In genomic region chr22:42517103-42517502, GRCh38 we compare ENCODE assay signal across 8 cellular contexts. TPM values are rescaled to one million over a fixed set of nuclear protein-coding genes. Genes with fewer than 3 reads are reported as not detected.
A peak's percentile ranks its signal among the peaks of the same experiment; 100 is the strongest.
DNase-seq lines count a peak whose midpoint lies in the region; ATAC-seq, FAIRE-seq and TF ChIP-seq lines count a peak whose summit lies in the region.
"Not testable (repeated sequence)": the region's sequence is repeated elsewhere in the genome, so short reads cannot be mapped to it uniquely, and the experiment has no call there.
"Had no signal": no experiment of that assay in that cellular context is flagged by ENCODE, and none has a peak within 500 bp of the region (broad histone marks: within the 10 kb centered on the region; RNA-seq: fewer than 3 reads in every experiment).

No MANE protein-coding gene starts in this region.

- intact Hi-C loops in OCI-LY7 (cut with micrococcal nuclease; ENCODE audit: unreplicated experiment), result loop anchor here (5.0 kb wide), 1 partner anchor 35 kb away; the partner anchor contains the start of gene SERHL2
- intact Hi-C loops in activated T-helper 1 cell treated with anti-CD3 and anti-CD28 coated beads, Interleukin-12 subunit alpha, Interleukin-12 subunit beta, Interleukin-2, Interleukin-4 antibody, amounts not matched to agents 30 ng/mL and 10 ng/mL and 1 ng/mL, durations not matched to agents 14 hours and 24 hours and 36 hours (cut with micrococcal nuclease); kidney (cut with DNase I): not testable (repeated sequence)

- peaks cover 52% of the 10 kb centered on the region for H3K79me2 ChIP-seq in DOHH2 (ENCODE audit: control insufficient read depth, low read length)
- peaks cover 45% of the 10 kb centered on the region for H3K79me2 ChIP-seq in OCI-LY7 (ENCODE audit: insufficient read depth, low read depth, low read length)

- not testable (repeated sequence) for H4K20me1 ChIP-seq in DOHH2 (ENCODE audit: control insufficient read depth, insufficient read depth, low read depth, low read length)
- H4K20me1 ChIP-seq in OCI-LY7 (ENCODE audit: insufficient read depth, low read length), result peaks cover 12% of the 10 kb centered on the region; the same call in 1 of the 2 replicates

- CTCF ChIA-PET in A549 (lab: Yijun Ruan, JAX), result interaction anchor here (0.7 to 1.7 kb wide), 3 partner anchors 9 to 35 kb away, joined by 3 to 4 read pairs (median 3); no protein-coding TSS in a partner anchor
- CTCF ChIA-PET in OCI-LY7 (lab: Charles Lee; ENCODE audit: unreplicated experiment), result not testable (repeated sequence)

- not testable (repeated sequence) for H3K27me3 Mint-ChIP-seq in activated T-helper 1 cell treated with anti-CD3 and anti-CD28 coated beads, Interleukin-12 subunit alpha, Interleukin-12 subunit beta, Interleukin-2, Interleukin-4 antibody, amounts not matched to agents 30 ng/mL and 10 ng/mL and 1 ng/mL, durations not matched to agents 14 hours and 24 hours and 36 hours (ENCODE audit: insufficient read depth); activated naive CD8-positive, alpha-beta T cell treated with anti-CD3 and anti-CD28 coated beads, Interleukin-2, amount 50 U/mL, for 24 hours; neural crest cell (ENCODE audit: low read depth)

- DNase-seq in A549 (ENCODE audit: low read depth in 1 of 2, low spot score in 1 of 2); OCI-LY7 (ENCODE audit: low spot score); activated T-helper 1 cell treated with anti-CD3 and anti-CD28 coated beads, Interleukin-12 subunit alpha, Interleukin-12 subunit beta, Interleukin-2, Interleukin-4 antibody, amounts not matched to agents 30 ng/mL and 10 ng/mL and 1 ng/mL, durations not matched to agents 14 hours and 24 hours and 36 hours (ENCODE audit: low spot score); activated naive CD8-positive, alpha-beta T cell treated with anti-CD3 and anti-CD28 coated beads, Interleukin-2, amount 50 U/mL, for 24 hours; neural crest cell (ENCODE audit: low read depth, low spot score): not testable (repeated sequence)
- peak; percentile 43 for DNase-seq in kidney

- H3K4me2 ChIP-seq in A549, result not testable (repeated sequence)
- H3K4me2 ChIP-seq in DOHH2 (ENCODE audit: low read length) (peak overlapping the region; percentile 37), OCI-LY7 (ENCODE audit: low read length) (peak overlapping the region; percentile 66)

- not testable (repeated sequence) for H3K27ac Mint-ChIP-seq in activated T-helper 1 cell treated with anti-CD3 and anti-CD28 coated beads, Interleukin-12 subunit alpha, Interleukin-12 subunit beta, Interleukin-2, Interleukin-4 antibody, amounts not matched to agents 30 ng/mL and 10 ng/mL and 1 ng/mL, durations not matched to agents 14 hours and 24 hours and 36 hours; neural crest cell (ENCODE audit: unreplicated experiment)
- peak overlapping the region; percentile 87 for H3K27ac Mint-ChIP-seq in activated naive CD8-positive, alpha-beta T cell treated with anti-CD3 and anti-CD28 coated beads, Interleukin-2, amount 50 U/mL, for 24 hours

- H3K27me3 ChIP-seq in DOHH2 (ENCODE audit: control insufficient read depth, low read length), result not testable (repeated sequence)

- TF ChIP-seq RAD21 in A549 (conservative IDR thresholded peaks at IDR 0.05 in 1 of 2, IDR thresholded peaks at IDR 0.05 in 1 of 2), result not testable (repeated sequence)

- peaks cover 12% of the 10 kb centered on the region for H3F3A ChIP-seq in DOHH2 (ENCODE audit: control insufficient read depth, insufficient read depth)

- not testable (repeated sequence) for H3K9me3 Mint-ChIP-seq in activated T-helper 1 cell treated with anti-CD3 and anti-CD28 coated beads, Interleukin-12 subunit alpha, Interleukin-12 subunit beta, Interleukin-2, Interleukin-4 antibody, amounts not matched to agents 30 ng/mL and 10 ng/mL and 1 ng/mL, durations not matched to agents 14 hours and 24 hours and 36 hours; activated naive CD8-positive, alpha-beta T cell treated with anti-CD3 and anti-CD28 coated beads, Interleukin-2, amount 50 U/mL, for 24 hours; neural crest cell

- H3K36me3 ChIP-seq in DOHH2 (ENCODE audit: control insufficient read depth, low read length) (peaks cover 59% of the 10 kb centered on the region), OCI-LY7 (ENCODE audit: insufficient read depth, low read length) (peaks cover 54% of the 10 kb centered on the region)
- H3K36me3 ChIP-seq in kidney (ENCODE audit: control insufficient read depth in 1 of 2, insufficient read depth in 2 of 2, low read length in 2 of 2), result not testable (repeated sequence)

- FAIRE-seq in A549 (lab: Jason Lieb, UNC); kidney (lab: Jason Lieb, UNC): not testable (repeated sequence)

- not testable (repeated sequence) for TF ChIP-seq CTCF in A549 (IDR thresholded peaks at IDR 0.05); DOHH2 (IDR thresholded peaks at IDR 0.05; ENCODE audit: low read depth, low read length, poor library complexity, severe bottlenecking); OCI-LY7 (conservative IDR thresholded peaks at IDR 0.05; ENCODE audit: low read length); kidney (IDR thresholded peaks at IDR 0.05; ENCODE audit: borderline replicate concordance, extremely low read depth, insufficient read depth); neural crest cell (conservative IDR thresholded peaks at IDR 0.05)

- peak overlapping the region; percentile 58 for H3K4me3 Mint-ChIP-seq in activated T-helper 1 cell treated with anti-CD3 and anti-CD28 coated beads, Interleukin-12 subunit alpha, Interleukin-12 subunit beta, Interleukin-2, Interleukin-4 antibody, amounts not matched to agents 30 ng/mL and 10 ng/mL and 1 ng/mL, durations not matched to agents 14 hours and 24 hours and 36 hours
- peak overlapping the region; percentile 74 for H3K4me3 Mint-ChIP-seq in activated naive CD8-positive, alpha-beta T cell treated with anti-CD3 and anti-CD28 coated beads, Interleukin-2, amount 50 U/mL, for 24 hours
- peak overlapping the region; percentile 66 for H3K4me3 Mint-ChIP-seq in neural crest cell

- not testable (repeated sequence) for ATAC-seq in A549; activated naive CD8-positive, alpha-beta T cell treated with anti-CD3 and anti-CD28 coated beads, Interleukin-2, amount 50 U/mL, for 24 hours

- not testable (repeated sequence) for H3K9ac ChIP-seq in kidney (ENCODE audit: low read length in 2 of 2)

- TF ChIP-seq POLR2A in A549 (IDR thresholded peaks at IDR 0.05; ENCODE audit: low read length), result not testable (repeated sequence)

- not testable (repeated sequence) for H3K4me1 ChIP-seq in A549; kidney (ENCODE audit: control insufficient read depth in 1 of 2, insufficient read depth in 1 of 2, low read depth in 1 of 2, low read length in 2 of 2)
- H3K4me1 ChIP-seq in DOHH2 (ENCODE audit: control insufficient read depth, low read length) (peaks cover 29% of the 10 kb centered on the region), OCI-LY7 (ENCODE audit: insufficient read depth, low read length, poor library complexity, severe bottlenecking) (peaks cover 41% of the 10 kb centered on the region)

- POLR2A ChIA-PET in A549 (lab: Yijun Ruan, JAX) (interaction anchor here (0.6 kb wide), 1 partner anchor 98 kb away, joined by 4 read pairs; no protein-coding TSS in a partner anchor), OCI-LY7 (lab: Charles Lee) (interaction anchor here (0.6 kb wide), 2 partner anchors 343 to 432 kb away, joined by 3 to 4 read pairs; no protein-coding TSS in a partner anchor)

- not testable (repeated sequence) for H3K4me1 Mint-ChIP-seq in activated T-helper 1 cell treated with anti-CD3 and anti-CD28 coated beads, Interleukin-12 subunit alpha, Interleukin-12 subunit beta, Interleukin-2, Interleukin-4 antibody, amounts not matched to agents 30 ng/mL and 10 ng/mL and 1 ng/mL, durations not matched to agents 14 hours and 24 hours and 36 hours (ENCODE audit: low read depth)
- peaks cover 25% of the 10 kb centered on the region for H3K4me1 Mint-ChIP-seq in activated naive CD8-positive, alpha-beta T cell treated with anti-CD3 and anti-CD28 coated beads, Interleukin-2, amount 50 U/mL, for 24 hours
- H3K4me1 Mint-ChIP-seq in neural crest cell, result peaks cover 15% of the 10 kb centered on the region

- H3K9me3 ChIP-seq in A549; DOHH2 (ENCODE audit: control insufficient read depth, insufficient read depth, low read length); OCI-LY7 (ENCODE audit: low read length); kidney (ENCODE audit: control insufficient read depth in 1 of 2, low read length in 2 of 2): not testable (repeated sequence)

- not testable (repeated sequence) for H3K9me2 ChIP-seq in DOHH2 (replicated peaks; ENCODE audit: control insufficient read depth, low read length); OCI-LY7 (ENCODE audit: insufficient read depth, low read length)

- H2AFZ ChIP-seq in OCI-LY7 (ENCODE audit: low read length), result not testable (repeated sequence)

- WGBS in A549 (ENCODE audit: missing lambda C conversion rate), result 94% methylated on average over 7 of the region's 7 CpGs

- not testable (repeated sequence) for H3K36me3 Mint-ChIP-seq in activated T-helper 1 cell treated with anti-CD3 and anti-CD28 coated beads, Interleukin-12 subunit alpha, Interleukin-12 subunit beta, Interleukin-2, Interleukin-4 antibody, amounts not matched to agents 30 ng/mL and 10 ng/mL and 1 ng/mL, durations not matched to agents 14 hours and 24 hours and 36 hours (ENCODE audit: low read depth); neural crest cell (ENCODE audit: low read depth)
- H3K36me3 Mint-ChIP-seq in activated naive CD8-positive, alpha-beta T cell treated with anti-CD3 and anti-CD28 coated beads, Interleukin-2, amount 50 U/mL, for 24 hours (ENCODE audit: low read depth), result peaks cover 28% of the 10 kb centered on the region

- BruUV-seq in OCI-LY7 (replicated peaks; lab: Mats Ljungman, UMichigan), result not testable (repeated sequence)

- not testable (repeated sequence) for TF ChIP-seq EP300 in A549 (IDR thresholded peaks at IDR 0.05)

- H3K4me3 ChIP-seq in A549; DOHH2 (ENCODE audit: low read length); kidney (ENCODE audit: low read length in 2 of 2): not testable (repeated sequence)
- peak overlapping the region; percentile 58 for H3K4me3 ChIP-seq in OCI-LY7 (ENCODE audit: low read depth, low read length, poor library complexity, severe bottlenecking)

- H3K27ac ChIP-seq in A549; DOHH2 (ENCODE audit: low read depth, low read length); OCI-LY7 (ENCODE audit: low read depth, low read length, poor library complexity, severe bottlenecking); kidney (ENCODE audit: low read depth in 2 of 2, low read length in 2 of 2): not testable (repeated sequence)

RNA-seq across cellular contexts. Expression of gene RRP7A, which starts 2.5 kb away (rescaled TPM):
- polyA plus RNA-seq in A549 (2011; rRNA removed) (26.5 and 31.2 TPM in 2 replicates), A549 (2017; fragmentation: RNase III; extraction: RNeasy Plus Mini Kit Qiagen cat#74134 plus additional on column Dnase treatment) (36.3 to 42.0 TPM (median 37.1 TPM) in 3 replicates), kidney (ENCODE audit: insufficient read depth, low read depth, low replicate concordance) (26.3 TPM)
- 54.1 and 54.4 TPM in 2 replicates for polyA plus RNA-seq in A549 (2012; cell fraction: cytosol; rRNA removed)
- polyA plus RNA-seq in A549 (2012; cell fraction: nucleus; rRNA removed), result 42.4 and 45.5 TPM in 2 replicates
- 21.9 and 25.7 TPM in 2 replicates for polyA minus RNA-seq in A549 (2011; rRNA and poly(A)+ RNA removed)
- total RNA-seq in OCI-LY7 (2014; rRNA removed; shearing (Covaris generic)), result 125 and 137 TPM in 2 replicates
- total RNA-seq in OCI-LY7 (2022) (149 and 172 TPM in 2 replicates), kidney (35.2 TPM), neural crest cell (78.0 and 78.2 TPM in 2 replicates)
- total RNA-seq in activated T-helper 1 cell treated with anti-CD3 and anti-CD28 coated beads, Interleukin-12 subunit alpha, Interleukin-12 subunit beta, Interleukin-2, Interleukin-4 antibody, amounts not matched to agents 30 ng/mL and 10 ng/mL and 1 ng/mL, durations not matched to agents 14 hours and 24 hours and 36 hours, result 131 and 144 TPM in 2 replicates

RNA-seq across cellular contexts. Expression of gene SERHL2, which starts 36.7 kb away (rescaled TPM):
- polyA plus RNA-seq in A549 (2011; rRNA removed) (0.14 and 0.20 TPM in 2 replicates), A549 (2017; fragmentation: RNase III; extraction: RNeasy Plus Mini Kit Qiagen cat#74134 plus additional on column Dnase treatment) (0.21 to 0.42 TPM (median 0.38 TPM) in 3 replicates), kidney (ENCODE audit: insufficient read depth, low read depth, low replicate concordance) (4.9 TPM)
- polyA plus RNA-seq in A549 (2012; cell fraction: cytosol; rRNA removed), result 0.08 and 0.23 TPM in 2 replicates
- 0.25 and 0.95 TPM in 2 replicates for polyA plus RNA-seq in A549 (2012; cell fraction: nucleus; rRNA removed)
- 1.1 TPM in 1 of 2 replicates, not detected in the other for polyA minus RNA-seq in A549 (2011; rRNA and poly(A)+ RNA removed)
- 93.9 and 98.0 TPM in 2 replicates for total RNA-seq in OCI-LY7 (2014; rRNA removed; shearing (Covaris generic))
- total RNA-seq in OCI-LY7 (2022) (36.4 and 39.5 TPM in 2 replicates), kidney (3.1 TPM), neural crest cell (0.36 and 0.63 TPM in 2 replicates)
- 1.4 and 2.1 TPM in 2 replicates for total RNA-seq in activated T-helper 1 cell treated with anti-CD3 and anti-CD28 coated beads, Interleukin-12 subunit alpha, Interleukin-12 subunit beta, Interleukin-2, Interleukin-4 antibody, amounts not matched to agents 30 ng/mL and 10 ng/mL and 1 ng/mL, durations not matched to agents 14 hours and 24 hours and 36 hours
- total RNA-seq: CD4-positive, CD25-positive, alpha-beta regulatory T cell had no signal
